Comparison of ENCODE assay signal across 1 cellular context in the genomic region with DNA sequence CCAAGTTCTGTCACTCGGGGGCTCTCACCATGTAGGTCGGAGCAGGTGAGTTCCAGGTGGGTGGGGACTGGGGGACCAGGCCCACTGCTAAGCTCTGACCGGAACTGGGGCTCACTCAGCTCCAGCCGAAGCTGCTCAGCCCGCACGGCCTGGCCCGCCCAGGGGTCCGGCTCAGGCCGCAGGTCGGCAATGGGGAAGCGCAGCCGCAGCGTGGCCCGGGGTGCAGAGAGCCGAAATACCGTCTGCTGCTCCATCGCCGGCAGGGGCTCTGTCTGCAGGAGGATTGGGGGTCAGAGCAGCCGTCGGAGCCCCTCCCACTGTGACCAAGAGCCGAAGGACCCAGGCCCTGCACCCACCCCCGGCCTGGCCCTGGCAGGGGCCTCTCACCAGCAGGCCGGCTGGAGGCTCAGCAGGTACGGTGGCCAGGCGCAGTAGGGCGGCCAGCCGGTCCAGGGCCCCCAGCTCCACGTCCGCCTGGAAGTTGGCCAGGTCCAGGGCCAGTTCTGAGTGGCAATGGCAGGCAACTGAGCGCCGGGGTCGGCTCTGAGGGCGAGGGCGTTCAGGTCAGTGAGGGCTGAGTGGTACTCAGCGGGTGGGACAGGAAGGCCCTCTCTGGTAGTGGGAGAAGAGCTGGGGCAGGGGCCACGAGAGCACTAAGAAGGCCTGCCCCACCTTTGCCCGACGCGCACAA.
TF ChIP-seq lines count a peak whose summit lies in the region.

No MANE protein-coding gene starts in this region.

TF ChIP-seq in K562, 482 proteins besides CTCF, POLR2A, EP300 and RAD21:
- TF ChIP-seq RBFOX2 (IDR thresholded peaks at IDR 0.05; ENCODE audit: low read depth, low read length) (peak; percentile 60; the same call in 1 of the 2 replicates), ZNF12 (CRISPR knock-in tag; IDR thresholded peaks at IDR 0.05) (no peak)
